Comparison of ENCODE assay signal across 1 cellular context in genomic region chr2:28566441-28567075, GRCh38.
A peak's percentile ranks its signal among the peaks of the same experiment; 100 is the strongest.
TF ChIP-seq lines count a peak whose summit lies in the region.

No MANE protein-coding gene starts in this region.

TF ChIP-seq in HepG2, 621 proteins besides CTCF, POLR2A, EP300 and RAD21 (continued from another document and continues in another):
- no peak for TF ChIP-seq SRSF4 (IDR thresholded peaks at IDR 0.05; ENCODE audit: low read depth, low read length, poor library complexity, severe bottlenecking)
- TF ChIP-seq ZNF382 (CRISPR knock-in tag; IDR thresholded peaks at IDR 0.05; ENCODE audit: borderline replicate concordance), result no peak
- no peak for TF ChIP-seq PBX2 (CRISPR knock-in tag; IDR thresholded peaks at IDR 0.05)
- TF ChIP-seq FOXK1 (CRISPR knock-in tag; IDR thresholded peaks at IDR 0.05; ENCODE audit: borderline replicate concordance, low read depth), result peak; percentile 40; the same call in 1 of the 2 replicates
- TF ChIP-seq ZNF780A (CRISPR knock-in tag; IDR thresholded peaks at IDR 0.05), result no peak
- no peak for TF ChIP-seq ZNF3 (CRISPR knock-in tag; IDR thresholded peaks at IDR 0.05)
- TF ChIP-seq GFI1 (CRISPR knock-in tag; IDR thresholded peaks at IDR 0.05; ENCODE audit: borderline replicate concordance), result no peak
- 0 out of 2 replicates have a peak, but pooled peaks have one; percentile 22 for TF ChIP-seq ZNF574 (CRISPR knock-in tag; IDR thresholded peaks at IDR 0.05)
- TF ChIP-seq ZNF564 (CRISPR knock-in tag; IDR thresholded peaks at IDR 0.05), result no peak
- peak; percentile 67 for TF ChIP-seq GATAD2A (CRISPR knock-in tag; IDR thresholded peaks at IDR 0.05)
- TF ChIP-seq HDAC2 (CRISPR knock-in tag; IDR thresholded peaks at IDR 0.05), result peak; percentile 22; the same call in 1 of the 2 replicates
- TF ChIP-seq ZNF101 (CRISPR knock-in tag; IDR thresholded peaks at IDR 0.05; ENCODE audit: borderline replicate concordance, low read depth), result no peak
- no peak for TF ChIP-seq SMARCE1 (IDR thresholded peaks at IDR 0.05; ENCODE audit: borderline replicate concordance)
- no peak for TF ChIP-seq GTF2F1 (IDR thresholded peaks at IDR 0.05; ENCODE audit: low read length)
- TF ChIP-seq FOXJ3 (CRISPR knock-in tag; IDR thresholded peaks at IDR 0.05; ENCODE audit: borderline replicate concordance), result no peak
- peak; percentile 89 for TF ChIP-seq KDM2A (CRISPR knock-in tag; IDR thresholded peaks at IDR 0.05; ENCODE audit: borderline replicate concordance, low read depth)
- TF ChIP-seq ZNF550 (CRISPR knock-in tag; IDR thresholded peaks at IDR 0.05; ENCODE audit: borderline replicate concordance), result 0 out of 2 replicates have a peak, but pooled peaks have one; percentile 55
- no peak for TF ChIP-seq ZNF800 (CRISPR knock-in tag; IDR thresholded peaks at IDR 0.05)
- TF ChIP-seq ZNF280D (CRISPR knock-in tag; IDR thresholded peaks at IDR 0.05), result no peak
- peak; percentile 68; the same call in 1 of the 2 replicates for TF ChIP-seq CBX5 (CRISPR knock-in tag; IDR thresholded peaks at IDR 0.05; ENCODE audit: borderline replicate concordance)
- no peak for TF ChIP-seq HNRNPH1 (optimal IDR thresholded peaks at IDR 0.05; ENCODE audit: low read depth, low read length)
- TF ChIP-seq NFRKB (IDR thresholded peaks at IDR 0.05), result no peak
- no peak for TF ChIP-seq ZNF556 (CRISPR knock-in tag; IDR thresholded peaks at IDR 0.05; ENCODE audit: borderline replicate concordance)
- TF ChIP-seq RAD51 (IDR thresholded peaks at IDR 0.05; ENCODE audit: borderline replicate concordance), result no peak
- peak; percentile 66; the same call in 1 of the 2 replicates for TF ChIP-seq ZGPAT (CRISPR knock-in tag; IDR thresholded peaks at IDR 0.05)
- peak; percentile 30; the same call in 1 of the 2 replicates for TF ChIP-seq ZBTB25 (CRISPR knock-in tag; IDR thresholded peaks at IDR 0.05)
- TF ChIP-seq TERF1 (CRISPR knock-in tag; IDR thresholded peaks at IDR 0.05), result no peak
- TF ChIP-seq ZNF580 (CRISPR knock-in tag; IDR thresholded peaks at IDR 0.05; ENCODE audit: borderline replicate concordance, low read depth), result peak; percentile 37; the same call in 1 of the 2 replicates
- no peak for TF ChIP-seq JARID2 (CRISPR knock-in tag; IDR thresholded peaks at IDR 0.05; ENCODE audit: insufficient replicate concordance)
- 0 out of 2 replicates have a peak, but pooled peaks have one; percentile 42 for TF ChIP-seq ZC3H4 (CRISPR knock-in tag; IDR thresholded peaks at IDR 0.05; ENCODE audit: borderline replicate concordance)
- no peak for TF ChIP-seq REL (CRISPR knock-in tag; conservative IDR thresholded peaks at IDR 0.05)
- TF ChIP-seq KDM5B (CRISPR knock-in tag; IDR thresholded peaks at IDR 0.05; ENCODE audit: borderline replicate concordance), result peak; percentile 63; the same call in 1 of the 2 replicates
- TF ChIP-seq ZNF513 (CRISPR knock-in tag; conservative IDR thresholded peaks at IDR 0.05), result no peak
- TF ChIP-seq FOXO1 (CRISPR knock-in tag; IDR thresholded peaks at IDR 0.05), result peak; percentile 53
- TF ChIP-seq HMGXB4 (CRISPR knock-in tag; IDR thresholded peaks at IDR 0.05; ENCODE audit: borderline replicate concordance in 1 of 2, low read depth in 1 of 2), result peak; percentile 95 to 96
- TF ChIP-seq ZSCAN12 (CRISPR knock-in tag; IDR thresholded peaks at IDR 0.05), result no peak
- no peak for TF ChIP-seq RNF2 (conservative IDR thresholded peaks at IDR 0.05; ENCODE audit: low read depth)
- peak; percentile 58; the same call in 1 of the 2 replicates for TF ChIP-seq SMC3 (IDR thresholded peaks at IDR 0.05; ENCODE audit: low read length)
- TF ChIP-seq DRAP1 (CRISPR knock-in tag; IDR thresholded peaks at IDR 0.05), result 0 out of 2 replicates have a peak, but pooled peaks have one; percentile 32
- peak; percentile 51; the same call in 1 of the 3 replicates for TF ChIP-seq MXI1 (IDR thresholded peaks at IDR 0.05; ENCODE audit: borderline replicate concordance, low read depth, low read length)
- no peak for TF ChIP-seq SP1 (IDR thresholded peaks at IDR 0.05)
- peak; percentile 52 for TF ChIP-seq SP1 (CRISPR knock-in tag; IDR thresholded peaks at IDR 0.05)
- TF ChIP-seq TEAD2 (CRISPR knock-in tag; IDR thresholded peaks at IDR 0.05), result 0 out of 2 replicates have a peak, but pooled peaks have one; percentile 33
- TF ChIP-seq ZNF24 (IDR thresholded peaks at IDR 0.05), result no peak
- peak; percentile 39; the same call in 1 of the 2 replicates for TF ChIP-seq BORCS8-MEF2B (CRISPR knock-in tag; IDR thresholded peaks at IDR 0.05)
- peak; percentile 58; the same call in 1 of the 2 replicates for TF ChIP-seq THAP11 (CRISPR knock-in tag; IDR thresholded peaks at IDR 0.05)
- TF ChIP-seq ZNF331 (CRISPR knock-in tag; IDR thresholded peaks at IDR 0.05), result peak; percentile 76; the same call in 1 of the 2 replicates
- no peak; the same call in 1 of the 2 replicates for TF ChIP-seq NFKB2 (CRISPR knock-in tag; IDR thresholded peaks at IDR 0.05; ENCODE audit: borderline replicate concordance)
- no peak for TF ChIP-seq NONO (IDR thresholded peaks at IDR 0.05)
- no peak for TF ChIP-seq NONO (CRISPR knock-in tag; conservative IDR thresholded peaks at IDR 0.05)
